In the genomic region with DNA sequence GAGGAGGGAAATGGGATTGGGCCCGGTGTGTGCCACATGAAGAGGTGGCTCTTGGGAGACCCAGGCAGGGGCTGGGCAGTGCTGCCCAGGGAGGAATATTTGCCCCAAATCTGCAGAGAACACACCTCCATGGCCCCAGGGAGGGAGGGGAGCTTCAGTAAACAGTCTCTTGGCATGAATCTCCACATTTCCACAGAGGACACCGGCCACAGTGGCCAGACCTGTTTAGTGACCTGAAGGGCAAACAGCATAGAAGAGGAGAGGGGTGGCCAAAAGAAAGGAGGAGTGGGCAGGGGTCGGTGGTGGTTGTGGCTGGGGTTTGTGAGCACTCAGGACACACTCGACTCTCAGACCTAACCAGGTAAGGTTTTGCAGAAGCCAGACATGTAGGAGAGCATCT, we compare ENCODE assay signal across 8 cellular contexts. TPM values are rescaled to one million over a fixed set of nuclear protein-coding genes. Genes with fewer than 3 reads are reported as not detected.
DNase-seq lines count a peak whose midpoint lies in the region; ATAC-seq and TF ChIP-seq lines count a peak whose summit lies in the region.

No MANE protein-coding gene starts in this region.

- TF ChIP-seq EP300 in transverse colon (IDR thresholded peaks at IDR 0.05; ENCODE audit: low read depth) = no peak

- H3K27ac ChIP-seq in liver (ENCODE audit: low read depth in 1 of 2, low read length in 2 of 2) (peak overlapping the region; percentile 92), transverse colon (peak overlapping the region; percentile 78 to 91 (median 84))

- H3K4me3 ChIP-seq in liver (ENCODE audit: low read depth in 1 of 3, low read length in 3 of 3) (peak overlapping the region; percentile 2 to 34 (median 6)), transverse colon (peak overlapping the region in 2 of 4 donors; percentile 10 to 14)

- H3K9me3 Mint-ChIP-seq in activated CD4-positive, alpha-beta T cell treated with anti-CD3 and anti-CD28 coated beads, Interleukin-2, amount 10 ng/mL, durations not matched to agents 24 days and 14 days = peaks cover 6% of the 10 kb centered on the region
- no peaks in the 10 kb centered on the region for H3K9me3 Mint-ChIP-seq in activated naive CD8-positive, alpha-beta T cell treated with anti-CD3 and anti-CD28 coated beads for 36 hours

- no peak for DNase-seq in activated CD4-positive, alpha-beta T cell treated with anti-CD3 and anti-CD28 coated beads, Interleukin-2, amount 10 ng/mL, durations not matched to agents 24 days and 14 days
- DNase-seq in activated CD4-positive, alpha-beta T cell treated with anti-CD3 and anti-CD28 coated beads, Interleukin-2, amount 50 U/mL, for 4 hours = no peak
- no peak for DNase-seq in activated naive CD8-positive, alpha-beta T cell treated with anti-CD3 and anti-CD28 coated beads for 36 hours
- DNase-seq in transverse colon = no peak
- no peak for DNase-seq in mucosa of gallbladder (ENCODE audit: low spot score)
- no peak for DNase-seq in NCI-H187 treated with DMSO at 0.1 percent for 48 hours (lab: John Stamatoyannopoulos, UW)

- in situ Hi-C loops in transverse colon (cut with MboI; ENCODE audit: low pct_ligation_motif_present in 1 of 4, low pct_unique_long_range_greater_than_20kb in 1 of 4, low sequenced_read_pairs in 3 of 4) = no loop called here

- TF ChIP-seq POLR2A in transverse colon (IDR thresholded peaks at IDR 0.05) = no peak

- H3K36me3 Mint-ChIP-seq in activated CD4-positive, alpha-beta T cell treated with anti-CD3 and anti-CD28 coated beads, Interleukin-2, amount 10 ng/mL, durations not matched to agents 24 days and 14 days (ENCODE audit: low read depth) = peaks cover 2% of the 10 kb centered on the region
- H3K36me3 Mint-ChIP-seq in activated naive CD8-positive, alpha-beta T cell treated with anti-CD3 and anti-CD28 coated beads for 36 hours = no peaks in the 10 kb centered on the region

- TF ChIP-seq CTCF in liver (IDR thresholded peaks at IDR 0.05; ENCODE audit: low read depth, low read length, missing input control) (no peak), transverse colon (IDR thresholded peaks at IDR 0.05) (no peak)

- intact Hi-C loops in activated CD4-positive, alpha-beta T cell treated with anti-CD3 and anti-CD28 coated beads, Interleukin-2, amount 10 ng/mL, durations not matched to agents 24 days and 14 days (cut with micrococcal nuclease) = no loop called here
- intact Hi-C loops in transverse colon (cut with DNase I; ENCODE audit: low total_unique reads) = no loop called here

- H3K27me3 Mint-ChIP-seq in activated CD4-positive, alpha-beta T cell treated with anti-CD3 and anti-CD28 coated beads, Interleukin-2, amount 10 ng/mL, durations not matched to agents 24 days and 14 days = peaks cover 2% of the 10 kb centered on the region
- H3K27me3 Mint-ChIP-seq in activated naive CD8-positive, alpha-beta T cell treated with anti-CD3 and anti-CD28 coated beads for 36 hours = peaks cover 5% of the 10 kb centered on the region

- H3K4me3 Mint-ChIP-seq in activated CD4-positive, alpha-beta T cell treated with anti-CD3 and anti-CD28 coated beads, Interleukin-2, amount 10 ng/mL, durations not matched to agents 24 days and 14 days = peak overlapping the region; percentile 69
- no peak overlapping the region for H3K4me3 Mint-ChIP-seq in activated naive CD8-positive, alpha-beta T cell treated with anti-CD3 and anti-CD28 coated beads for 36 hours

- H3K4me1 Mint-ChIP-seq in activated CD4-positive, alpha-beta T cell treated with anti-CD3 and anti-CD28 coated beads, Interleukin-2, amount 10 ng/mL, durations not matched to agents 24 days and 14 days = peaks cover 31% of the 10 kb centered on the region
- H3K4me1 Mint-ChIP-seq in activated naive CD8-positive, alpha-beta T cell treated with anti-CD3 and anti-CD28 coated beads for 36 hours = peaks cover 28% of the 10 kb centered on the region

- H3K4me1 ChIP-seq in liver (ENCODE audit: control insufficient read depth in 4 of 4, insufficient read depth in 4 of 4, low read length in 3 of 4) (peaks cover 17 to 80% (median 61%) of the 10 kb centered on the region in 4 donors), transverse colon (peaks cover 8 to 54% (median 38%) of the 10 kb centered on the region in 4 donors)

- TF ChIP-seq RAD21 in liver (IDR thresholded peaks at IDR 0.05) = peak; percentile 12 to 45

- 31% methylated on average over 4 of the region's 4 CpGs for WGBS in liver
- 41 to 77% methylated on average over 2 to 4 of the region's 4 CpGs for WGBS in transverse colon (ENCODE audit: low coverage in 1 of 2), 2 donors

- H3K36me3 ChIP-seq in liver (ENCODE audit: control insufficient read depth in 4 of 4, insufficient read depth in 3 of 4, low read depth in 1 of 4, low read length in 3 of 4) = no peaks in the 10 kb centered on the region
- H3K36me3 ChIP-seq in transverse colon = no peaks in the 10 kb centered on the region

- peak overlapping the region; percentile 87 for H3K27ac Mint-ChIP-seq in activated CD4-positive, alpha-beta T cell treated with anti-CD3 and anti-CD28 coated beads, Interleukin-2, amount 10 ng/mL, durations not matched to agents 24 days and 14 days
- H3K27ac Mint-ChIP-seq in activated naive CD8-positive, alpha-beta T cell treated with anti-CD3 and anti-CD28 coated beads for 36 hours = peak overlapping the region; percentile 21

- H3K27me3 ChIP-seq in liver (ENCODE audit: control insufficient read depth in 4 of 4, insufficient read depth in 4 of 4, low read length in 3 of 4) = no peaks in the 10 kb centered on the region
- H3K27me3 ChIP-seq in transverse colon = no peaks in the 10 kb centered on the region

- H3K9me3 ChIP-seq in liver (ENCODE audit: control insufficient read depth in 4 of 4, low read length in 3 of 4) = no peaks in the 10 kb centered on the region
- no peaks in the 10 kb centered on the region for H3K9me3 ChIP-seq in transverse colon

- H3K9ac ChIP-seq in liver (ENCODE audit: low read depth in 1 of 2, low read length in 2 of 2) = no peak overlapping the region

- ATAC-seq in HG03039 (IDR thresholded peaks at IDR 0.05; ENCODE audit: unreplicated experiment) = no peak

TF ChIP-seq in liver, 16 proteins besides CTCF, POLR2A, EP300 and RAD21 (continues in another document):
- TF ChIP-seq FOXA2 (IDR thresholded peaks at IDR 0.05) (peak; percentile 65), RXRA (IDR thresholded peaks at IDR 0.05) (peak; percentile 74 to 80), GABPA (IDR thresholded peaks at IDR 0.05 in 1 of 2, conservative IDR thresholded peaks at IDR 0.05 in 1 of 2) (no peak), HNF4A (conservative IDR thresholded peaks at IDR 0.05) (peak; percentile 58 to 66), HNF4G (IDR thresholded peaks at IDR 0.05) (no peak), NR2F2 (IDR thresholded peaks at IDR 0.05) (no peak), TAF1 (conservative IDR thresholded peaks at IDR 0.05) (no peak), YY1 (IDR thresholded peaks at IDR 0.05) (peak; percentile 10), EGR1 (IDR thresholded peaks at IDR 0.05; ENCODE audit: low read depth in 2 of 2) (no peak), FOXA1 (IDR thresholded peaks at IDR 0.05) (no peak)
- TF ChIP-seq, protein P1, sequence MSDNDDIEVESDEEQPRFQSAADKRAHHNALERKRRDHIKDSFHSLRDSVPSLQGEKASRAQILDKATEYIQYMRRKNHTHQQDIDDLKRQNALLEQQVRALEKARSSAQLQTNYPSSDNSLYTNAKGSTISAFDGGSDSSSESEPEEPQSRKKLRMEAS (IDR thresholded peaks at IDR 0.05) = no peak
- TF ChIP-seq, protein P2, sequence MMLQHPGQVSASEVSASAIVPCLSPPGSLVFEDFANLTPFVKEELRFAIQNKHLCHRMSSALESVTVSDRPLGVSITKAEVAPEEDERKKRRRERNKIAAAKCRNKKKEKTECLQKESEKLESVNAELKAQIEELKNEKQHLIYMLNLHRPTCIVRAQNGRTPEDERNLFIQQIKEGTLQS (IDR thresholded peaks at IDR 0.05) = no peak
- TF ChIP-seq, protein P3, sequence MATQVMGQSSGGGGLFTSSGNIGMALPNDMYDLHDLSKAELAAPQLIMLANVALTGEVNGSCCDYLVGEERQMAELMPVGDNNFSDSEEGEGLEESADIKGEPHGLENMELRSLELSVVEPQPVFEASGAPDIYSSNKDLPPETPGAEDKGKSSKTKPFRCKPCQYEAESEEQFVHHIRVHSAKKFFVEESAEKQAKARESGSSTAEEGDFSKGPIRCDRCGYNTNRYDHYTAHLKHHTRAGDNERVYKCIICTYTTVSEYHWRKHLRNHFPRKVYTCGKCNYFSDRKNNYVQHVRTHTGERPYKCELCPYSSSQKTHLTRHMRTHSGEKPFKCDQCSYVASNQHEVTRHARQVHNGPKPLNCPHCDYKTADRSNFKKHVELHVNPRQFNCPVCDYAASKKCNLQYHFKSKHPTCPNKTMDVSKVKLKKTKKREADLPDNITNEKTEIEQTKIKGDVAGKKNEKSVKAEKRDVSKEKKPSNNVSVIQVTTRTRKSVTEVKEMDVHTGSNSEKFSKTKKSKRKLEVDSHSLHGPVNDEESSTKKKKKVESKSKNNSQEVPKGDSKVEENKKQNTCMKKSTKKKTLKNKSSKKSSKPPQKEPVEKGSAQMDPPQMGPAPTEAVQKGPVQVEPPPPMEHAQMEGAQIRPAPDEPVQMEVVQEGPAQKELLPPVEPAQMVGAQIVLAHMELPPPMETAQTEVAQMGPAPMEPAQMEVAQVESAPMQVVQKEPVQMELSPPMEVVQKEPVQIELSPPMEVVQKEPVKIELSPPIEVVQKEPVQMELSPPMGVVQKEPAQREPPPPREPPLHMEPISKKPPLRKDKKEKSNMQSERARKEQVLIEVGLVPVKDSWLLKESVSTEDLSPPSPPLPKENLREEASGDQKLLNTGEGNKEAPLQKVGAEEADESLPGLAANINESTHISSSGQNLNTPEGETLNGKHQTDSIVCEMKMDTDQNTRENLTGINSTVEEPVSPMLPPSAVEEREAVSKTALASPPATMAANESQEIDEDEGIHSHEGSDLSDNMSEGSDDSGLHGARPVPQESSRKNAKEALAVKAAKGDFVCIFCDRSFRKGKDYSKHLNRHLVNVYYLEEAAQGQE (IDR thresholded peaks at IDR 0.05) = no peak

RNA-seq across cellular contexts. Expression of a gene that starts 54.0 kb away (rescaled TPM):
- total RNA-seq in activated CD4-positive, alpha-beta T cell treated with anti-CD3 and anti-CD28 coated beads, Interleukin-2, amount 10 ng/mL, durations not matched to agents 24 days and 14 days = 32.3 and 36.8 TPM in 2 replicates
- 10 to 100 TPM; 21.4 to 21.7 TPM for total RNA-seq in activated naive CD8-positive, alpha-beta T cell treated with anti-CD3 and anti-CD28 coated beads for 36 hours
- total RNA-seq in liver (1 to 10 TPM; 2.6 to 7.4 TPM), transverse colon (100 to 1,000 TPM in 1 of 4 donors, 10 to 100 TPM in 2, 1 to 10 TPM in 1; 5.0 to 145 (median 13.6) TPM), mucosa of gallbladder (12.2 TPM)
- polyA plus RNA-seq in liver = 1 to 10 TPM in 1 of 2 donors, under 1 TPM in 1; 0.88 to 3.4 TPM
